11 cellular contexts compared by ENCODE assay signal in the genomic region with DNA sequence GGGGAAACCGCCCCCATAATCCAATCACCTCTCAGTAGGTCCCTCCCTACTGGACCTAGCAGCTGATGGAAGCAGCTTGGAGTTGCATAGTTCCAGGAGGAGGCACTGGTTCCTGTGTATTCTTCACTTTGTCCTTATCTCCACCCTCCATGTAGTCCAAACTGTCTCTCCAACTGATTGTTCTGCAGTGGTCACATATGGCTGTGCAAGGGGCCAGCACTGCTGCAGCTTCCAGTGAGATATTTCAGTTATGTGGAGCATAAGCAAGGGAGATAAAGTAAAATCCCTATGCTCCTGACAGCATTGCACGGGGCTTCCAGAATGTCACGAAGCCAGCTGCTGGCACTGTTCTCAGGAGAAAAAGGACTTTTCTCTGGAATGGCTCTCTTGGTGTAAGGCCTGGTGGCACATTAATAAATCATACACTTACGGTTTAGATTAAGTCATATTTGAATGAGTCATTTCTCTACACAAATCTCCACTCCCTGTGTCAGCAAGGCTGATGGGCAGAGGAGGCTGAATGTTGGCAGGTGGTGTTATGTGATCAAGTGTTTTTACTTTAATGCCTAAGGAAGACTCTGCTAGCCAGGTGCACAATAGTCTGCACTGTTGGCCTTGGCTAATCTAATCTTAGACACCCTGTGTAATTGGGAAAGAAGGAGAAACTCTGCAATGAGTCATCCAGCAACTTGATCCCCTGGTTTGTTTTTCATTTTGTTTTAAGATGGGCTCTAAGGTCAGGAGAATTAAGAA.
DNase-seq lines count a peak whose midpoint lies in the region; ATAC-seq, FAIRE-seq and TF ChIP-seq lines count a peak whose summit lies in the region.
"Had no signal": no experiment of that assay in that cellular context is flagged by ENCODE, and none has a peak within 500 bp of the region (broad histone marks: within the 10 kb centered on the region; RNA-seq: fewer than 3 reads in every experiment).

No MANE protein-coding gene starts in this region.

- no peak overlapping the region for H3K27ac Mint-ChIP-seq in T-helper 17 cell
- H3K27ac Mint-ChIP-seq in activated naive CD8-positive, alpha-beta T cell treated with anti-CD3 and anti-CD28 coated beads, Interleukin-2, amount 50 U/mL, for 24 hours: no peak overlapping the region
- H3K27ac Mint-ChIP-seq: activated CD8-positive, alpha-beta T cell treated with anti-CD3 and anti-CD28 coated beads for 36 hours; CD4-positive, alpha-beta memory T cell had no signal

- no peak overlapping the region for H3K18ac ChIP-seq in mesenchymal stem cell (ENCODE audit: low read depth in 1 of 2, low read length in 2 of 2)

- H3K4me3 ChIP-seq in bronchial epithelial cell (ENCODE audit: low read depth, low read length) (no peak overlapping the region), mesenchymal stem cell (ENCODE audit: insufficient read depth in 1 of 2, low read depth in 1 of 2, low read length in 2 of 2) (no peak overlapping the region), brain microvascular endothelial cell (ENCODE audit: low read depth, low read length) (no peak overlapping the region)

- no peak overlapping the region for H2BK12ac ChIP-seq in mesenchymal stem cell (ENCODE audit: low read length in 2 of 2)

- WGBS in mesenchymal stem cell: 52% methylated on average over 3 of the region's 4 CpGs

- peaks cover 9% of the 10 kb centered on the region for H3K27me3 Mint-ChIP-seq in T-helper 17 cell
- H3K27me3 Mint-ChIP-seq in activated naive CD8-positive, alpha-beta T cell treated with anti-CD3 and anti-CD28 coated beads, Interleukin-2, amount 50 U/mL, for 24 hours: peaks cover 5% of the 10 kb centered on the region
- H3K27me3 Mint-ChIP-seq: activated CD8-positive, alpha-beta T cell treated with anti-CD3 and anti-CD28 coated beads for 36 hours had no signal

- H3K4me2 ChIP-seq in mesenchymal stem cell (ENCODE audit: low read length, poor library complexity, severe bottlenecking): no peak overlapping the region

- in situ Hi-C loops in Caki2 (cut with HindIII; ENCODE audit: low pct_unique_long_range_greater_than_20kb, low sequenced_read_pairs) (no loop called here), brain microvascular endothelial cell (cut with HindIII; ENCODE audit: low pct_ligation_motif_present, low sequenced_read_pairs) (no loop called here)

- H3K27me3 ChIP-seq in bronchial epithelial cell (ENCODE audit: control insufficient read depth, insufficient read depth, low read length) (no peaks in the 10 kb centered on the region), mesenchymal stem cell (ENCODE audit: control insufficient read depth in 1 of 2, insufficient read depth in 1 of 2, low read length in 2 of 2) (no peaks in the 10 kb centered on the region), brain microvascular endothelial cell (replicated peaks) (no peaks in the 10 kb centered on the region)

- H2BK5ac ChIP-seq in mesenchymal stem cell (ENCODE audit: low read depth, low read length, poor library complexity, severe bottlenecking): no peak overlapping the region

- no peak overlapping the region for H3K14ac ChIP-seq in mesenchymal stem cell (ENCODE audit: low read length in 2 of 2)

- no peak for TF ChIP-seq CTCF in bronchial epithelial cell (IDR thresholded peaks at IDR 0.05; ENCODE audit: insufficient read depth, low read length, severe bottlenecking)
- no peak for TF ChIP-seq CTCF in brain microvascular endothelial cell (IDR thresholded peaks at IDR 0.05; ENCODE audit: low read depth, low read length, missing control alignments)

- H2AFZ ChIP-seq in mesenchymal stem cell (ENCODE audit: low read depth, low read length): no peak overlapping the region

- H3K79me1 ChIP-seq in mesenchymal stem cell (replicated peaks; ENCODE audit: low read length, poor library complexity, severe bottlenecking): no peaks in the 10 kb centered on the region

- H3K4me1 ChIP-seq in mesenchymal stem cell (ENCODE audit: control insufficient read depth, insufficient read depth, low read depth, low read length): no peaks in the 10 kb centered on the region

- no peak overlapping the region for H2BK120ac ChIP-seq in mesenchymal stem cell (ENCODE audit: low read depth, low read length)

- H3K4me1 Mint-ChIP-seq in T-helper 17 cell: no peaks in the 10 kb centered on the region
- no peaks in the 10 kb centered on the region for H3K4me1 Mint-ChIP-seq in activated naive CD8-positive, alpha-beta T cell treated with anti-CD3 and anti-CD28 coated beads, Interleukin-2, amount 50 U/mL, for 24 hours
- H3K4me1 Mint-ChIP-seq: CD4-positive, alpha-beta memory T cell had no signal

- ATAC-seq in T-helper 17 cell: no peak
- no peak for ATAC-seq in activated naive CD8-positive, alpha-beta T cell treated with anti-CD3 and anti-CD28 coated beads, Interleukin-2, amount 50 U/mL, for 24 hours
- no peak for ATAC-seq in activated CD4-positive, CD25-positive, alpha-beta regulatory T cell treated with anti-CD3 and anti-CD28 coated beads, Interleukin-2, amount 50 U/mL, for 24 hours
- ATAC-seq: activated CD8-positive, alpha-beta T cell treated with anti-CD3 and anti-CD28 coated beads for 36 hours had no signal

- H3K36me3 Mint-ChIP-seq in T-helper 17 cell (ENCODE audit: low read depth): no peaks in the 10 kb centered on the region
- H3K36me3 Mint-ChIP-seq in activated naive CD8-positive, alpha-beta T cell treated with anti-CD3 and anti-CD28 coated beads, Interleukin-2, amount 50 U/mL, for 24 hours (ENCODE audit: low read depth): no peaks in the 10 kb centered on the region
- H3K36me3 Mint-ChIP-seq: CD4-positive, alpha-beta memory T cell had no signal

- no peak overlapping the region for H3K23ac ChIP-seq in mesenchymal stem cell (ENCODE audit: low read length in 2 of 2)

- H3K27ac ChIP-seq in mesenchymal stem cell (ENCODE audit: low read length, poor library complexity, severe bottlenecking) (no peak overlapping the region), brain microvascular endothelial cell (no peak overlapping the region)

- H3K4ac ChIP-seq in mesenchymal stem cell (ENCODE audit: low read depth in 1 of 2, low read length in 2 of 2): no peak overlapping the region

- H2AK5ac ChIP-seq in mesenchymal stem cell (ENCODE audit: low read length, severe bottlenecking): no peak overlapping the region

- no peak overlapping the region for H2BK15ac ChIP-seq in mesenchymal stem cell (ENCODE audit: low read depth, poor library complexity, severe bottlenecking)

- H3K9ac ChIP-seq in mesenchymal stem cell (ENCODE audit: low read length): peak overlapping the region; percentile 46

- peak; percentile 97 for FAIRE-seq in bronchial epithelial cell (lab: Jason Lieb, UNC)

- peak; percentile 74 for DNase-seq in Caki2 (ENCODE audit: low read depth)
- DNase-seq in NCI-H2196 treated with DMSO at 0.1 percent for 48 hours (lab: John Stamatoyannopoulos, UW; ENCODE audit: unreplicated experiment): peak; percentile 21
- DNase-seq in bronchial epithelial cell (ENCODE audit: low read depth): peak; percentile 87
- no peak for DNase-seq in mesenchymal stem cell
- no peak for DNase-seq in T-helper 17 cell
- DNase-seq in brain microvascular endothelial cell: no peak
- no peak for DNase-seq in activated naive CD8-positive, alpha-beta T cell treated with anti-CD3 and anti-CD28 coated beads, Interleukin-2, amount 50 U/mL, for 24 hours
- DNase-seq: activated CD8-positive, alpha-beta T cell treated with anti-CD3 and anti-CD28 coated beads for 36 hours; CD4-positive, alpha-beta memory T cell; effector CD8-positive, alpha-beta T cell had no signal

- H3K9me3 Mint-ChIP-seq in activated naive CD8-positive, alpha-beta T cell treated with anti-CD3 and anti-CD28 coated beads, Interleukin-2, amount 50 U/mL, for 24 hours: peaks cover 7% of the 10 kb centered on the region
- H3K9me3 Mint-ChIP-seq: activated CD8-positive, alpha-beta T cell treated with anti-CD3 and anti-CD28 coated beads for 36 hours had no signal

- H4K8ac ChIP-seq in mesenchymal stem cell (ENCODE audit: low read length): no peak overlapping the region

- H3K9me3 ChIP-seq in mesenchymal stem cell (ENCODE audit: control insufficient read depth, low read length) (no peaks in the 10 kb centered on the region), T-helper 17 cell (ENCODE audit: control insufficient read depth, low read length, poor library complexity, severe bottlenecking) (no peaks in the 10 kb centered on the region)

- no peak overlapping the region for H4K91ac ChIP-seq in mesenchymal stem cell (ENCODE audit: low read length)

- no peaks in the 10 kb centered on the region for H3K36me3 ChIP-seq in bronchial epithelial cell (ENCODE audit: control insufficient read depth, insufficient read depth, low read length)
- H3K36me3 ChIP-seq in mesenchymal stem cell (ENCODE audit: control insufficient read depth in 1 of 2, insufficient read depth in 2 of 2, low read depth in 1 of 2, low read length in 2 of 2): no peaks in the 10 kb centered on the region
- H3K36me3 ChIP-seq in brain microvascular endothelial cell (replicated peaks): no peaks in the 10 kb centered on the region

- H3K4me3 Mint-ChIP-seq in T-helper 17 cell: no peak overlapping the region
- no peak overlapping the region for H3K4me3 Mint-ChIP-seq in activated naive CD8-positive, alpha-beta T cell treated with anti-CD3 and anti-CD28 coated beads, Interleukin-2, amount 50 U/mL, for 24 hours
- H3K4me3 Mint-ChIP-seq: activated CD8-positive, alpha-beta T cell treated with anti-CD3 and anti-CD28 coated beads for 36 hours; CD4-positive, alpha-beta memory T cell had no signal

Comparison
In these comparisons a context has a peak if more than half of its experiments do, and no peak if none do; other contexts are left out.
1. DNase-seq: peak in Caki2 (single experiment), NCI-H2196 treated with DMSO at 0.1 percent for 48 hours (single experiment) and bronchial epithelial cell (single experiment); none in mesenchymal stem cell (single experiment), T-helper 17 cell (0 of 3), brain microvascular endothelial cell (single experiment) and activated naive CD8-positive, alpha-beta T cell treated with anti-CD3 and anti-CD28 coated beads, Interleukin-2, amount 50 U/mL, for 24 hours (single experiment).